In the genomic region with DNA sequence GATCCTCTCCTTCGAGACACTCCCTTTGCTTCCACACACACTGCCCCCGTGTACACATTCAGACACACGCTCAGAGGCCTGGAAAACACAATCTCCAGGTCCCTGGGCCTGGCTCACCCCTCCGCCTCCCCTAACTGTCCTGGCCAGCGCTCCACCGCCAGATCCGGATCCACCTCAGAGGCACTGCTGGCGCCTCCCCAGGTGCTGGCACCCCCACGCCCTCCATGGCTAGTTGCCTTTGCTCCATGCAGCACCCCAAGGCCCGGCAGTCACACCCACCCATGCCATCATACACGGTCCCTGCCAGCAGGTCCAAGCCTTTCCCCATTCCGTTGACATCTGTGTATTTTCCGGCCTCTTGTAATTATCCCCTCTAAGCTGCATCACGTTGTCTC, we compare ENCODE assay signal across 20 cellular contexts. TPM values are rescaled to one million over a fixed set of nuclear protein-coding genes. Genes with fewer than 3 reads are reported as not detected.
DNase-seq lines count a peak whose midpoint lies in the region; ATAC-seq and TF ChIP-seq lines count a peak whose summit lies in the region.
"Had no signal": no experiment of that assay in that cellular context is flagged by ENCODE, and none has a peak within 500 bp of the region (broad histone marks: within the 10 kb centered on the region; RNA-seq: fewer than 3 reads in every experiment).

No MANE protein-coding gene starts in this region.

- H2BK5ac ChIP-seq in mesenchymal stem cell (ENCODE audit: low read depth, low read length, poor library complexity, severe bottlenecking): no peak overlapping the region

- H3K4me3 Mint-ChIP-seq in endothelial cell (ENCODE audit: unreplicated experiment) (peak overlapping the region; percentile 56), mesothelial cell of epicardium (peak overlapping the region; percentile 65)
- H3K4me3 Mint-ChIP-seq: activated naive CD4-positive, alpha-beta T cell treated with anti-CD3 and anti-CD28 coated beads for 36 hours; CD8-positive, alpha-beta T cell; T-cell had no signal

- H3K27me3 Mint-ChIP-seq in endothelial cell (ENCODE audit: unreplicated experiment) (peaks cover 22% of the 10 kb centered on the region), mesothelial cell of epicardium (ENCODE audit: low read depth) (no peaks in the 10 kb centered on the region)

- H3K36me3 ChIP-seq in KOPT-K1 (ENCODE audit: insufficient read depth, low read length) (no peaks in the 10 kb centered on the region), stomach (peaks cover 0 to 15% (median 0%) of the 10 kb centered on the region in 4 donors), right atrium auricular region (no peaks in the 10 kb centered on the region), mesenchymal stem cell (ENCODE audit: control insufficient read depth in 1 of 2, insufficient read depth in 2 of 2, low read depth in 1 of 2, low read length in 2 of 2) (peaks cover 0 to 74% of the 10 kb centered on the region in 2 experiments)
- H3K36me3 ChIP-seq: transverse colon had no signal

- WGBS in stomach, 5 donors: 56 to 71% (median 61%) methylated on average over 12 to 14 of the region's 14 CpGs
- WGBS in mesenchymal stem cell: 87% methylated on average over 14 of the region's 14 CpGs

- no peak overlapping the region for H2BK120ac ChIP-seq in mesenchymal stem cell (ENCODE audit: low read depth, low read length)

- TF ChIP-seq POLR2A in stomach (IDR thresholded peaks at IDR 0.05): no peak

- H3K4me2 ChIP-seq in mesenchymal stem cell (ENCODE audit: low read length, poor library complexity, severe bottlenecking): no peak overlapping the region

- no peak overlapping the region for H3K9ac ChIP-seq in mesenchymal stem cell (ENCODE audit: low read length)

- H3K4me1 ChIP-seq in stomach: peaks cover 4 to 27% (median 10%) of the 10 kb centered on the region in 4 donors
- no peaks in the 10 kb centered on the region for H3K4me1 ChIP-seq in right atrium auricular region
- H3K4me1 ChIP-seq in mesenchymal stem cell (ENCODE audit: control insufficient read depth, insufficient read depth, low read depth, low read length): peaks cover 22% of the 10 kb centered on the region
- H3K4me1 ChIP-seq: HAP-1 had no signal

- H3K9me3 ChIP-seq in KOPT-K1 (ENCODE audit: insufficient read depth, low read length, poor library complexity, severe bottlenecking) (no peaks in the 10 kb centered on the region), stomach (no peaks in the 10 kb centered on the region), right atrium auricular region (no peaks in the 10 kb centered on the region), mesenchymal stem cell (ENCODE audit: control insufficient read depth, low read length) (no peaks in the 10 kb centered on the region)
- H3K9me3 ChIP-seq: HAP-1, transverse colon had no signal

- H3K27ac ChIP-seq in KOPT-K1 (ENCODE audit: low read depth, low read length, poor library complexity, severe bottlenecking) (peak overlapping the region; percentile 83), stomach (peak overlapping the region in 1 of 5 donors; percentile 56), right atrium auricular region (no peak overlapping the region), mesenchymal stem cell (ENCODE audit: low read length, poor library complexity, severe bottlenecking) (no peak overlapping the region)
- H3K27ac ChIP-seq: transverse colon had no signal

- H4K91ac ChIP-seq in mesenchymal stem cell (ENCODE audit: low read length): no peak overlapping the region

- intact Hi-C loops in stomach (cut with DNase I; ENCODE audit: low total_unique reads): no loop called here

- no peak for TF ChIP-seq CTCF in endothelial cell (IDR thresholded peaks at IDR 0.05; ENCODE audit: unreplicated experiment)
- TF ChIP-seq CTCF in mesothelial cell of epicardium (IDR thresholded peaks at IDR 0.05; ENCODE audit: unreplicated experiment): no peak
- TF ChIP-seq CTCF in stomach (IDR thresholded peaks at IDR 0.05): no peak
- no peak for TF ChIP-seq CTCF in right atrium auricular region (IDR thresholded peaks at IDR 0.05)

- no peak for DNase-seq in endothelial cell (ENCODE audit: low spot score)
- no peak for DNase-seq in mesothelial cell of epicardium (ENCODE audit: low spot score in 2 of 2, unreplicated experiment in 2 of 2)
- DNase-seq in stomach: no peak
- DNase-seq in right atrium auricular region (ENCODE audit: low spot score): no peak
- no peak for DNase-seq in DMS79 (lab: John Stamatoyannopoulos, UW)
- DNase-seq in mesenchymal stem cell: no peak
- DNase-seq: activated CD4-positive, alpha-beta T cell treated with anti-CD3 and anti-CD28 coated beads, Interleukin-2, amount 50 U/mL, for 4 hours; activated naive CD4-positive, alpha-beta T cell treated with anti-CD3 and anti-CD28 coated beads for 36 hours; CD8-positive, alpha-beta T cell; MV-4-11; NCI-H2029 treated with DMSO at 0.1 percent for 48 hours; stimulated activated CD4-positive, alpha-beta T cell treated with anti-CD3 and anti-CD28 coated beads, Interleukin-15, amount 100 ng/mL, for 24 hours; stimulated activated naive CD4-positive, alpha-beta T cell; T-cell had no signal

- ATAC-seq in GM21619 (IDR thresholded peaks at IDR 0.05; ENCODE audit: unreplicated experiment): no peak
- ATAC-seq: CD8-positive, alpha-beta T cell; Right ventricle myocardium inferior; T-cell had no signal

- H3K27me3 ChIP-seq in stomach (peaks cover 0 to 13% (median 0%) of the 10 kb centered on the region in 3 donors), right atrium auricular region (no peaks in the 10 kb centered on the region), mesenchymal stem cell (ENCODE audit: control insufficient read depth in 1 of 2, insufficient read depth in 1 of 2, low read length in 2 of 2) (peaks cover 0 to 74% of the 10 kb centered on the region in 2 experiments)
- H3K27me3 ChIP-seq: transverse colon had no signal

- H3K18ac ChIP-seq in mesenchymal stem cell (ENCODE audit: low read depth in 1 of 2, low read length in 2 of 2): no peak overlapping the region

- H2AK5ac ChIP-seq in mesenchymal stem cell (ENCODE audit: low read length, severe bottlenecking): no peak overlapping the region

- H3K36me3 Mint-ChIP-seq in endothelial cell (ENCODE audit: low read depth, unreplicated experiment) (peaks cover 19% of the 10 kb centered on the region), mesothelial cell of epicardium (peaks cover 18% of the 10 kb centered on the region)
- H3K36me3 Mint-ChIP-seq: CD8-positive, alpha-beta T cell; T-cell had no signal

- TF ChIP-seq EP300 in stomach (IDR thresholded peaks at IDR 0.05): no peak

- no peak overlapping the region for H3K14ac ChIP-seq in mesenchymal stem cell (ENCODE audit: low read length in 2 of 2)

- no peak overlapping the region for H2AFZ ChIP-seq in mesenchymal stem cell (ENCODE audit: low read depth, low read length)

- no peak overlapping the region for H3K4ac ChIP-seq in mesenchymal stem cell (ENCODE audit: low read depth in 1 of 2, low read length in 2 of 2)

- no peak overlapping the region for H4K8ac ChIP-seq in mesenchymal stem cell (ENCODE audit: low read length)

- no peak overlapping the region for H2BK15ac ChIP-seq in mesenchymal stem cell (ENCODE audit: low read depth, poor library complexity, severe bottlenecking)

- H3K4me3 ChIP-seq in stomach: peak overlapping the region; percentile 16 to 41 (median 29)
- H3K4me3 ChIP-seq in right atrium auricular region: no peak overlapping the region
- H3K4me3 ChIP-seq in mesenchymal stem cell (ENCODE audit: insufficient read depth in 1 of 2, low read depth in 1 of 2, low read length in 2 of 2): no peak overlapping the region
- H3K4me3 ChIP-seq: HAP-1 had no signal

- no peak overlapping the region for H2BK12ac ChIP-seq in mesenchymal stem cell (ENCODE audit: low read length in 2 of 2)

- H3K23ac ChIP-seq in mesenchymal stem cell (ENCODE audit: low read length in 2 of 2): no peak overlapping the region

- peaks cover 47% of the 10 kb centered on the region for H3K79me1 ChIP-seq in mesenchymal stem cell (replicated peaks; ENCODE audit: low read length, poor library complexity, severe bottlenecking)

- H3K4me1 Mint-ChIP-seq in endothelial cell (ENCODE audit: unreplicated experiment) (peaks cover 59% of the 10 kb centered on the region), mesothelial cell of epicardium (peaks cover 50% of the 10 kb centered on the region)

- no peaks in the 10 kb centered on the region for H3K9me3 Mint-ChIP-seq in endothelial cell (ENCODE audit: unreplicated experiment)
- H3K9me3 Mint-ChIP-seq in mesothelial cell of epicardium: no peaks in the 10 kb centered on the region
- H3K9me3 Mint-ChIP-seq: activated naive CD4-positive, alpha-beta T cell treated with anti-CD3 and anti-CD28 coated beads for 36 hours; CD8-positive, alpha-beta T cell; IgD-negative memory B cell; T-cell had no signal

- H3K27ac Mint-ChIP-seq in endothelial cell (ENCODE audit: unreplicated experiment) (no peak overlapping the region), mesothelial cell of epicardium (peak overlapping the region; percentile 89)
- H3K27ac Mint-ChIP-seq: activated naive CD4-positive, alpha-beta T cell treated with anti-CD3 and anti-CD28 coated beads for 36 hours; CD8-positive, alpha-beta T cell; IgD-negative memory B cell; T-cell had no signal

RNA-seq across cellular contexts. Expression of gene SPTBN2, which starts 11.1 kb away (rescaled TPM):
- total RNA-seq in endothelial cell (ENCODE audit: unreplicated experiment) (17.1 TPM), mesothelial cell of epicardium (62.0 to 63.4 TPM (median 62.4 TPM) in 3 replicates), stomach (100 to 1,000 TPM in 1 of 5 donors, 10 to 100 TPM in 2, 1 to 10 TPM in 2; 7.5 to 134 (median 17.5) TPM), right atrium auricular region (1 to 10 TPM; 3.3 to 7.7 TPM)
- 10 to 100 TPM in 1 of 3 donors, 1 to 10 TPM in 2; 2.4 to 12.9 (median 6.2) TPM for polyA plus RNA-seq in stomach
- polyA plus RNA-seq in mesenchymal stem cell (2013, experiment 1 of 2): 0.14 TPM
- 0.10 TPM for polyA plus RNA-seq in mesenchymal stem cell (2013, experiment 2 of 2)
- total RNA-seq: CD8-positive, alpha-beta T cell had no signal
- polyA plus RNA-seq: IgD-negative memory B cell had no signal

RNA-seq across cellular contexts. Expression of gene RBM4B, which starts 40.2 kb away (rescaled TPM):
- total RNA-seq in endothelial cell (ENCODE audit: unreplicated experiment) (29.3 TPM), mesothelial cell of epicardium (38.7 to 40.7 TPM (median 39.6 TPM) in 3 replicates), stomach (10 to 100 TPM in 4 of 5 donors, not detected in 1; 15.6 to 61.4 (median 22.0) TPM), right atrium auricular region (1 to 10 TPM; 9.0 to 9.7 TPM)
- polyA plus RNA-seq in stomach: 10 to 100 TPM; 11.3 to 16.1 (median 11.6) TPM
- polyA plus RNA-seq in mesenchymal stem cell (2013, experiment 1 of 2): 20.3 TPM
- polyA plus RNA-seq in mesenchymal stem cell (2013, experiment 2 of 2): 19.6 TPM

Comparison
In these comparisons a context has a peak if more than half of its experiments do, and no peak if none do; other contexts are left out.
1. H3K4me3 ChIP-seq: peak in stomach (4 of 4); none in right atrium auricular region (0 of 2) and mesenchymal stem cell (0 of 2).